Comparison of ENCODE assay signal across 16 cellular contexts in genomic region chr5:77367733-77368132, GRCh38.
DNase-seq lines count a peak whose midpoint lies in the region; ATAC-seq and TF ChIP-seq lines count a peak whose summit lies in the region.
"Had no signal": no experiment of that assay in that cellular context is flagged by ENCODE, and none has a peak within 500 bp of the region (broad histone marks: within the 10 kb centered on the region; RNA-seq: fewer than 3 reads in every experiment).

No MANE protein-coding gene starts in this region.

- no peak for ATAC-seq in HG03342 (IDR thresholded peaks at IDR 0.05; ENCODE audit: unreplicated experiment)
- ATAC-seq: GM12878, pancreas had no signal

- TF ChIP-seq CTCF in fibroblast of mammary gland (conservative IDR thresholded peaks at IDR 0.05; ENCODE audit: control insufficient read depth, insufficient read depth, low read depth, low read length) (no peak), coronary artery (IDR thresholded peaks at IDR 0.05) (no peak)

- peak; percentile 6 for DNase-seq in stimulated activated CD4-positive, alpha-beta T cell treated with anti-CD3 and anti-CD28 coated beads, Interleukin-4, amount 100 ng/mL, for 1 hour
- no peak for DNase-seq in stimulated activated CD4-positive, alpha-beta T cell treated with anti-CD3 and anti-CD28 coated beads, Interleukin-4, amount 100 ng/mL, for 4 hours
- peak; percentile 24 for DNase-seq in RPMI7951 (ENCODE audit: low read depth)
- peak; percentile 61 for DNase-seq in fibroblast of mammary gland (ENCODE audit: low read depth)
- no peak for DNase-seq in cerebellar cortex (ENCODE audit: low spot score)
- no peak for DNase-seq in coronary artery (ENCODE audit: low spot score)
- no peak for DNase-seq in SHP77 (lab: John Stamatoyannopoulos, UW)
- DNase-seq: activated gamma-delta T cell treated with Interleukin-2 at 50 U/mL for 16 hours, kidney glomerular epithelial cell, NCI-H2107, NCI-H774, pancreas, RPMI8226, thyroid gland had no signal

- H3K4me3 ChIP-seq in fibroblast of mammary gland (ENCODE audit: control insufficient read depth, low read depth, low read length) = no peak overlapping the region
- no peak overlapping the region for H3K4me3 ChIP-seq in coronary artery
- H3K4me3 ChIP-seq: GM12878, pancreas, thyroid gland had no signal

- H3K27ac ChIP-seq in coronary artery = peak overlapping the region in 1 of 2 donors; percentile 20
- H3K27ac ChIP-seq: pancreas had no signal

Comparison
In these comparisons a context has a peak if more than half of its experiments do, and no peak if none do; other contexts are left out.
1. DNase-seq: peak in stimulated activated CD4-positive, alpha-beta T cell treated with anti-CD3 and anti-CD28 coated beads, Interleukin-4, amount 100 ng/mL, for 1 hour (single experiment), RPMI7951 (single experiment) and fibroblast of mammary gland (single experiment); none in stimulated activated CD4-positive, alpha-beta T cell treated with anti-CD3 and anti-CD28 coated beads, Interleukin-4, amount 100 ng/mL, for 4 hours (0 of 2), cerebellar cortex (single experiment), coronary artery (single experiment) and SHP77 (0 of 2).